Comparison of ENCODE assay signal across 19 cellular contexts in the genomic region with DNA sequence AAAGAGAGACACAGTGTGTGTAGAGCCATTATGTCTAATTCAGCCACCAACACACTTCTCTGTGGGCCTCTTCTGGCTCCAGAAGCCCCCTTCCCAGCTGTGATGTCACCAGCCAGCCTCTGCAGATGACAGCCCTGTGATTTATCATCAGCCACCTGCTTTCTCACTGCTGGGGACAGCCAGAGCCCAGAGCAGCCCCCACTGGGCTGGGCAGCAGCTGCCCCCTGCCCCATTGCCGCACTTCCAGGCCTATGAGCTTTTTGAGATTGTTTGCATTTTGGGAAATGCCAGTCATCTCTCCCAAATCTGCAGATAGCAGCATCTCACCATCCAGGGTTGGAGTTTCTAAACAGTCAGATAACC.
"Had no signal": no experiment of that assay in that cellular context is flagged by ENCODE, and none has a peak within 500 bp of the region (broad histone marks: within the 10 kb centered on the region; RNA-seq: fewer than 3 reads in every experiment).

No MANE protein-coding gene starts in this region.

- H3K36me3 Mint-ChIP-seq: activated naive CD4-positive, alpha-beta T cell treated with anti-CD3 and anti-CD28 coated beads, Interleukin-2, amount 50 U/mL, for 24 hours; stimulated activated memory B cell treated with anti-CD40 and anti-IgM and Interleukin-4, amounts not matched to agents 10 μg/mL and 1 μg/mL and 100 μg/mL, for 72 hours; WTC11 had no signal

- H3K4me3 ChIP-seq: adrenal gland, ovary, sigmoid colon had no signal

- H3K9me3 Mint-ChIP-seq: activated CD4-positive, alpha-beta T cell treated with anti-CD3 and anti-CD28 coated beads, Interleukin-2, amount 10 ng/mL, durations not matched to agents 24 days and 14 days; activated naive CD4-positive, alpha-beta T cell treated with anti-CD3 and anti-CD28 coated beads, Interleukin-2, amount 50 U/mL, for 24 hours had no signal

- H3K9me3 ChIP-seq: adrenal gland, ovary, sigmoid colon had no signal

- H3K4me3 Mint-ChIP-seq: activated CD4-positive, alpha-beta T cell treated with anti-CD3 and anti-CD28 coated beads, Interleukin-2, amount 10 ng/mL, durations not matched to agents 24 days and 14 days; activated CD8-positive, alpha-beta T cell treated with anti-CD3 and anti-CD28 coated beads, Interleukin-2, amount 10 ng/mL, durations not matched to agents 7 days and 5 days; stimulated activated memory B cell treated with anti-CD40 and anti-IgM and Interleukin-4, amounts not matched to agents 10 μg/mL and 1 μg/mL and 100 μg/mL, for 72 hours; WTC11 had no signal

- H3K4me1 ChIP-seq: adrenal gland had no signal

- H3K27me3 ChIP-seq: adrenal gland, ovary, sigmoid colon had no signal

- H3K27me3 Mint-ChIP-seq: activated CD4-positive, alpha-beta T cell treated with anti-CD3 and anti-CD28 coated beads, Interleukin-2, amount 10 ng/mL, durations not matched to agents 24 days and 14 days; activated naive CD4-positive, alpha-beta T cell treated with anti-CD3 and anti-CD28 coated beads, Interleukin-2, amount 50 U/mL, for 24 hours had no signal

- H3K27ac Mint-ChIP-seq: activated CD4-positive, alpha-beta T cell treated with anti-CD3 and anti-CD28 coated beads, Interleukin-2, amount 10 ng/mL, durations not matched to agents 24 days and 14 days; activated CD8-positive, alpha-beta T cell treated with anti-CD3 and anti-CD28 coated beads, Interleukin-2, amount 10 ng/mL, durations not matched to agents 7 days and 5 days; stimulated activated memory B cell treated with anti-CD40 and anti-IgM and Interleukin-4, amounts not matched to agents 10 μg/mL and 1 μg/mL and 100 μg/mL, for 72 hours; WTC11 had no signal

- DNase-seq: activated CD4-positive, alpha-beta T cell treated with anti-CD3 and anti-CD28 coated beads, Interleukin-2, amount 10 ng/mL, durations not matched to agents 24 days and 14 days; activated CD8-positive, alpha-beta memory T cell treated with anti-CD3 and anti-CD28 coated beads, Interleukin-2, amount 50 U/mL, for 4 hours; activated CD8-positive, alpha-beta T cell treated with anti-CD3 and anti-CD28 coated beads, Interleukin-2, amount 10 ng/mL, durations not matched to agents 7 days and 5 days; activated effector memory CD4-positive, alpha-beta T cell treated with anti-CD3 and anti-CD28 coated beads, Interleukin-2, amount 50 U/mL, for 16 hours; activated T-cell treated with anti-CD3 and anti-CD28 coated beads, Interleukin-2, amount 50 U/mL, for 48 hours; adrenal gland; caudate nucleus; hippocampal formation; mesendoderm; ovary; sigmoid colon; stimulated activated CD4-positive, alpha-beta T cell treated with anti-CD3 and anti-CD28 coated beads, Interleukin-2, amount 100 ng/mL, for 48 hours; T-helper 2 cell had no signal

- ATAC-seq: activated CD8-positive, alpha-beta T cell treated with anti-CD3 and anti-CD28 coated beads, Interleukin-2, amount 10 ng/mL, durations not matched to agents 7 days and 5 days; stimulated activated memory B cell treated with anti-CD40 and anti-IgM and Interleukin-4, amounts not matched to agents 10 μg/mL and 1 μg/mL and 100 μg/mL, for 72 hours; WTC11 had no signal

- H3K36me3 ChIP-seq: adrenal gland, ovary, sigmoid colon had no signal

- H3K27ac ChIP-seq: adrenal gland, ovary, sigmoid colon had no signal

- FAIRE-seq: colon, TTC549, urothelium cell line had no signal
